ENCODE assay signal across 25 cellular contexts in genomic region chr4:155984398-155984797, GRCh38.
"Had no signal": no experiment of that assay in that cellular context is flagged by ENCODE, and none has a peak within 500 bp of the region (broad histone marks: within the 10 kb centered on the region; RNA-seq: fewer than 3 reads in every experiment).

No MANE protein-coding gene starts in this region.

- DNase-seq: naive thymus-derived CD8-positive, alpha-beta T cell; nephron progenitor cell; occipital lobe; ovary; posterior cingulate gyrus; psoas muscle; right cardiac atrium; right lobe of liver; sigmoid colon; small intestine; stimulated activated CD4-positive, alpha-beta T cell treated with anti-CD3 and anti-CD28 coated beads, Interleukin-15, amount 100 ng/mL, for 24 hours; stimulated activated CD4-positive, alpha-beta T cell treated with anti-CD3 and anti-CD28 coated beads, Interleukin-2, amount 100 ng/mL, for 24 hours; stimulated activated CD4-positive, alpha-beta T cell treated with anti-CD3 and anti-CD28 coated beads, Interleukin-2, amount 100 ng/mL, for 48 hours; stimulated activated CD4-positive, alpha-beta T cell treated with anti-CD3 and anti-CD28 coated beads, Interleukin-4, amount 100 ng/mL, for 24 hours; stimulated activated naive B cell treated with anti-CD40 and anti-IgM and Interleukin-4, amounts not matched to agents 10 μg/mL and 1 μg/mL and 100 μg/mL, for 72 hours; stimulated activated naive CD4-positive, alpha-beta T cell treated with Interleukin-2 at 50 U/mL for 16 hours; stomach; thyroid gland; trophoblast cell; upper lobe of left lung had no signal

- H3K4me3 ChIP-seq: neural progenitor cell, ovary, psoas muscle, right lobe of liver, sigmoid colon, stomach, thoracic aorta, thyroid gland, tibial nerve, upper lobe of left lung, vagina had no signal

- H3K9me3 ChIP-seq: ovary, psoas muscle, right lobe of liver, sigmoid colon, stomach, thoracic aorta, thyroid gland, tibial nerve, upper lobe of left lung, vagina had no signal

- H3K27me3 ChIP-seq: neural progenitor cell, ovary, right lobe of liver, sigmoid colon, stomach, thyroid gland, tibial nerve, upper lobe of left lung, vagina had no signal

- H3K9ac ChIP-seq: neural progenitor cell, parathyroid adenoma had no signal

- H3K4me2 ChIP-seq: neural progenitor cell had no signal

- H3K27ac ChIP-seq: neural progenitor cell, ovary, parathyroid adenoma, psoas muscle, right lobe of liver, sigmoid colon, stomach, thoracic aorta, thyroid gland, tibial nerve, upper lobe of left lung, vagina had no signal

- H2AFZ ChIP-seq: neural progenitor cell, parathyroid adenoma had no signal

- H3K79me2 ChIP-seq: parathyroid adenoma had no signal

- H3K36me3 ChIP-seq: neural progenitor cell, ovary, right lobe of liver, sigmoid colon, stomach, thoracic aorta, thyroid gland, tibial nerve, upper lobe of left lung, vagina had no signal
